In the genomic region with DNA sequence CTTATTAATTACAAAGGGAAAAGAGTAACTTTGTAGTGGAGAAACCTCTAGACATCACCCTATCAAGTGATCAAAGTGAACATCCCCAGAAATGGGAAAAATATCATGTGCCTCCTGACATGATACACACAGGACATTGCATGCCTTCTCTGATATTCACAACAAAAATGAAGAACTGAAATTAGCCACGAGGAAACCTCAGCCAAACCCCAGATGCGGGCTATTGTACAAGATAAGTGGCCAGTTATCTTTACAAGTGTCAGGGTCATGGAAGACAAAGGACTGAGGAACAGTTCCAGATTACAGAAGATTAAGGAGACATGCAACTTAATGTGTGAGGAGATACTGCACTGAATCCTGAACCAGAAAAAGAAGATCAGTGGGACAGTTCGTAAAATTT, we compare ENCODE assay signal across 16 cellular contexts. TPM values are rescaled to one million over a fixed set of nuclear protein-coding genes. Genes with fewer than 3 reads are reported as not detected.
DNase-seq lines count a peak whose midpoint lies in the region; ATAC-seq and TF ChIP-seq lines count a peak whose summit lies in the region.
"Had no signal": no experiment of that assay in that cellular context is flagged by ENCODE, and none has a peak within 500 bp of the region (broad histone marks: within the 10 kb centered on the region; RNA-seq: fewer than 3 reads in every experiment).

No MANE protein-coding gene starts in this region.

- H2BK15ac ChIP-seq in neuronal stem cell (ENCODE audit: low read length), result no peak overlapping the region

- H2BK5ac ChIP-seq in neuronal stem cell (ENCODE audit: low read length), result no peak overlapping the region

- peak; percentile 37 for DNase-seq in GM10248 (ENCODE audit: extremely low spot score)
- peak; percentile 14 for DNase-seq in NOMO-1 treated with dmso at 0.1 percent for 144 hours (lab: John Stamatoyannopoulos, UW; ENCODE audit: unreplicated experiment)
- no peak for DNase-seq in neuronal stem cell (ENCODE audit: low spot score)
- DNase-seq in MG63, result no peak
- DNase-seq in SJCRH30, result no peak
- no peak for DNase-seq in HuH-7 (ENCODE audit: low spot score)
- DNase-seq: activated CD8-positive, alpha-beta memory T cell treated with anti-CD3 and anti-CD28 coated beads for 24 hours; colonic mucosa; DND-41; NCI-H2029 treated with DMSO at 0.1 percent for 48 hours; PC-3; right lobe of liver had no signal

- H3K9me3 ChIP-seq in neuronal stem cell (replicated peaks in 1 of 2; ENCODE audit: control insufficient read depth in 2 of 2, insufficient read depth in 1 of 2, low read depth in 1 of 2, low read length in 2 of 2) (no peaks in the 10 kb centered on the region), MG63 (no peaks in the 10 kb centered on the region), SJCRH30 (replicated peaks) (no peaks in the 10 kb centered on the region)
- H3K9me3 ChIP-seq: colonic mucosa, right lobe of liver, tibial nerve had no signal

- H3K27me3 ChIP-seq in neuronal stem cell (ENCODE audit: control insufficient read depth in 3 of 3, insufficient read depth in 3 of 3, low read depth in 1 of 3, low read length in 3 of 3) (peaks cover 0 to 3% (median 0%) of the 10 kb centered on the region in 3 experiments), MG63 (no peaks in the 10 kb centered on the region; the same call in 1 of the 2 replicates), SJCRH30 (no peaks in the 10 kb centered on the region)
- H3K27me3 ChIP-seq: colonic mucosa, right lobe of liver, tibial nerve had no signal

- H3K4me2 ChIP-seq in neuronal stem cell (ENCODE audit: insufficient read depth, low read length, poor library complexity, severe bottlenecking), result no peak overlapping the region

- no peak overlapping the region for H3K18ac ChIP-seq in neuronal stem cell (ENCODE audit: low read length)

- H4K91ac ChIP-seq in neuronal stem cell (ENCODE audit: low read depth, low read length, poor library complexity), result no peak overlapping the region

- no CpG with 5 or more reads among the region's 3 CpGs for WGBS in neuronal stem cell (ENCODE audit: extremely low coverage in 2 of 2, insufficient read length in 2 of 2, insufficient replicate concordance in 1 of 2), 2 donors

- H2BK120ac ChIP-seq in neuronal stem cell (ENCODE audit: low read depth, low read length), result no peak overlapping the region

- no peak overlapping the region for H2BK12ac ChIP-seq in neuronal stem cell (ENCODE audit: low read length)

- CTCF ChIA-PET in GM10248 (lab: Yijun Ruan, JAX), result interaction anchor here (1.3 kb wide), 1 partner anchor 50 kb away, joined by 3 read pairs; no protein-coding TSS in a partner anchor

- H3K36me3 ChIP-seq in neuronal stem cell (replicated peaks in 1 of 2; ENCODE audit: control insufficient read depth in 2 of 2, insufficient read depth in 2 of 2, low read length in 2 of 2) (no peaks in the 10 kb centered on the region), MG63 (no peaks in the 10 kb centered on the region), SJCRH30 (no peaks in the 10 kb centered on the region)
- H3K36me3 ChIP-seq: colonic mucosa, right lobe of liver, tibial nerve had no signal

- POLR2A ChIA-PET in GM10248 (lab: Yijun Ruan, JAX), result no interaction called here

- H3K9ac ChIP-seq in neuronal stem cell (ENCODE audit: low read depth, low read length, poor library complexity), result no peak overlapping the region

- H4K8ac ChIP-seq in neuronal stem cell (ENCODE audit: low read depth, low read length), result no peak overlapping the region

- H3K4ac ChIP-seq in neuronal stem cell (ENCODE audit: low read length), result no peak overlapping the region

- H3K14ac ChIP-seq in neuronal stem cell (ENCODE audit: low read length), result no peak overlapping the region

- TF ChIP-seq CTCF in GM10248 (IDR thresholded peaks at IDR 0.05; ENCODE audit: control extremely low read depth, extremely low read depth, low read depth, missing control alignments), result no peak

- H3K4me3 ChIP-seq in neuronal stem cell (ENCODE audit: low read length in 2 of 2), result no peak overlapping the region
- no peak overlapping the region for H3K4me3 ChIP-seq in MG63
- no peak overlapping the region for H3K4me3 ChIP-seq in SJCRH30
- H3K4me3 ChIP-seq: colonic mucosa, right lobe of liver, tibial nerve had no signal

- H3K79me1 ChIP-seq in neuronal stem cell (ENCODE audit: low read depth, low read length), result no peaks in the 10 kb centered on the region

- no peak overlapping the region for H3K27ac ChIP-seq in neuronal stem cell (replicated peaks; ENCODE audit: low read length)
- no peak overlapping the region for H3K27ac ChIP-seq in SJCRH30
- H3K27ac ChIP-seq: colonic mucosa, right lobe of liver, tibial nerve had no signal

- no peak overlapping the region for H2AFZ ChIP-seq in neuronal stem cell (ENCODE audit: low read length)

- no peak overlapping the region for H2AK5ac ChIP-seq in neuronal stem cell (ENCODE audit: low read depth, low read length)

- H3K23ac ChIP-seq in neuronal stem cell (ENCODE audit: low read depth, low read length, poor library complexity), result no peak overlapping the region

- ATAC-seq in GM19351 (IDR thresholded peaks at IDR 0.05; ENCODE audit: unreplicated experiment) (peak; percentile 71), HG03064 (IDR thresholded peaks at IDR 0.05; ENCODE audit: low read depth, unreplicated experiment) (peak; percentile 62)
- ATAC-seq: PC-3, right lobe of liver had no signal

- no peaks in the 10 kb centered on the region for H3K4me1 ChIP-seq in neuronal stem cell (ENCODE audit: control insufficient read depth in 2 of 2, insufficient read depth in 1 of 2, low read depth in 1 of 2, low read length in 2 of 2)
- peaks cover 7% of the 10 kb centered on the region; the same call in 1 of the 2 replicates for H3K4me1 ChIP-seq in SJCRH30
- H3K4me1 ChIP-seq: colonic mucosa, right lobe of liver, tibial nerve had no signal

RNA-seq across cellular contexts. Expression of a gene that starts 23.8 kb away (rescaled TPM):
- polyA plus RNA-seq in neuronal stem cell (2013, experiment 1 of 2), result 2,664 TPM
- polyA plus RNA-seq in neuronal stem cell (2013, experiment 2 of 2), result 2,628 TPM
- 3,857 and 4,723 TPM in 2 replicates for total RNA-seq in MG63 (2014; rRNA removed; shearing (Covaris generic); ENCODE audit: low replicate concordance)
- total RNA-seq in SJCRH30 (2014; rRNA removed; shearing (Covaris generic)), result 3,269 and 3,693 TPM in 2 replicates

RNA-seq across cellular contexts. Expression of a gene that starts 54.8 kb away (rescaled TPM):
- polyA plus RNA-seq in neuronal stem cell (2013, experiment 1 of 2), result not detected
- not detected for polyA plus RNA-seq in neuronal stem cell (2013, experiment 2 of 2)
- not detected in 2 replicates for total RNA-seq in MG63 (2014; rRNA removed; shearing (Covaris generic); ENCODE audit: low replicate concordance)
- total RNA-seq in SJCRH30 (2014; rRNA removed; shearing (Covaris generic)), result 6.2 and 6.9 TPM in 2 replicates
- total RNA-seq: colonic mucosa; PC-3; right lobe of liver; T-helper 2 cell treated with Interferon-gamma antibody and Interleukin-4, amounts not matched to agents 100 ng/mL and 5 ng/mL, for 36 hours; tibial nerve had no signal

RNA-seq across cellular contexts. Expression of a gene that starts 55.6 kb away (rescaled TPM):
- polyA plus RNA-seq in neuronal stem cell (2013, experiment 1 of 2), result 0.22 TPM
- 0.19 TPM for polyA plus RNA-seq in neuronal stem cell (2013, experiment 2 of 2)
- 7.8 and 11.2 TPM in 2 replicates for total RNA-seq in MG63 (2014; rRNA removed; shearing (Covaris generic); ENCODE audit: low replicate concordance)
- 0.18 TPM in 1 of 2 replicates, not detected in the other for total RNA-seq in SJCRH30 (2014; rRNA removed; shearing (Covaris generic))

Comparison
In these comparisons a context has a peak if more than half of its experiments do, and no peak if none do; other contexts are left out.
1. DNase-seq: peak in GM10248 (single experiment) and NOMO-1 treated with dmso at 0.1 percent for 144 hours (single experiment); none in neuronal stem cell (single experiment), MG63 (single experiment), SJCRH30 (0 of 2) and HuH-7 (single experiment).